ENCODE assay signal across 26 cellular contexts in genomic region chr22:47678667-47679287, GRCh38.
"Had no signal": no experiment of that assay in that cellular context is flagged by ENCODE, and none has a peak within 500 bp of the region (broad histone marks: within the 10 kb centered on the region; RNA-seq: fewer than 3 reads in every experiment).

No MANE protein-coding gene starts in this region.

- H3K27ac ChIP-seq: adrenal gland, cardiac muscle cell, coronary artery, dorsolateral prefrontal cortex, left ventricle myocardium inferior, parathyroid adenoma, spleen, suprapubic skin, tibial artery had no signal

- H3K79me2 ChIP-seq: parathyroid adenoma had no signal

- H3K4me3 ChIP-seq: adrenal gland, cardiac muscle cell, coronary artery, dorsolateral prefrontal cortex, left ventricle myocardium inferior, lung, spleen, suprapubic skin, tibial artery had no signal

- DNase-seq: activated B cell treated with CpG ODN at 0.5 μM for 24 hours; activated CD4-positive, alpha-beta T cell treated with anti-CD3 and anti-CD28 coated beads for 36 hours; activated CD4-positive, alpha-beta T cell treated with anti-CD3 and anti-CD28 coated beads, Interleukin-2, amount 50 U/mL, for 4 hours; activated naive CD4-positive, alpha-beta T cell treated with anti-CD3 and anti-CD28 coated beads for 36 hours; activated naive CD8-positive, alpha-beta T cell treated with anti-CD3 and anti-CD28 coated beads for 36 hours; activated T-cell treated with anti-CD3 and anti-CD28 coated beads for 4 hours; activated T-cell treated with anti-CD3 and anti-CD28 coated beads, Interleukin-2, amount 50 U/mL, for 72 hours; aorta; cerebellar nuclear complex; dorsolateral prefrontal cortex; effector memory CD8-positive, alpha-beta T cell; hippocampal formation; left ventricle myocardium inferior; right cardiac atrium; spleen; stimulated activated naive CD4-positive, alpha-beta T cell; T-helper 2 cell; tibial artery had no signal

- FAIRE-seq: endothelial cell of umbilical vein, islet of Langerhans had no signal

- H3K27me3 ChIP-seq: adrenal gland, cardiac muscle cell, suprapubic skin, tibial artery had no signal

- H2AFZ ChIP-seq: parathyroid adenoma had no signal

- H3K9me3 ChIP-seq: adrenal gland had no signal

- H3K9ac ChIP-seq: parathyroid adenoma had no signal

- H3K36me3 ChIP-seq: adrenal gland, cardiac muscle cell, left ventricle myocardium inferior, spleen, suprapubic skin, tibial artery had no signal

- ATAC-seq: activated CD4-positive, alpha-beta T cell treated with anti-CD3 and anti-CD28 coated beads for 36 hours; activated T-cell treated with anti-CD3 and anti-CD28 coated beads, Interleukin-2, amount 50 U/mL, for 72 hours; effector memory CD8-positive, alpha-beta T cell; right cardiac atrium had no signal

- H3K4me1 ChIP-seq: adrenal gland, left ventricle myocardium inferior, parathyroid adenoma, spleen, suprapubic skin, tibial artery had no signal
